1 cellular context compared by ENCODE assay signal in the genomic region with DNA sequence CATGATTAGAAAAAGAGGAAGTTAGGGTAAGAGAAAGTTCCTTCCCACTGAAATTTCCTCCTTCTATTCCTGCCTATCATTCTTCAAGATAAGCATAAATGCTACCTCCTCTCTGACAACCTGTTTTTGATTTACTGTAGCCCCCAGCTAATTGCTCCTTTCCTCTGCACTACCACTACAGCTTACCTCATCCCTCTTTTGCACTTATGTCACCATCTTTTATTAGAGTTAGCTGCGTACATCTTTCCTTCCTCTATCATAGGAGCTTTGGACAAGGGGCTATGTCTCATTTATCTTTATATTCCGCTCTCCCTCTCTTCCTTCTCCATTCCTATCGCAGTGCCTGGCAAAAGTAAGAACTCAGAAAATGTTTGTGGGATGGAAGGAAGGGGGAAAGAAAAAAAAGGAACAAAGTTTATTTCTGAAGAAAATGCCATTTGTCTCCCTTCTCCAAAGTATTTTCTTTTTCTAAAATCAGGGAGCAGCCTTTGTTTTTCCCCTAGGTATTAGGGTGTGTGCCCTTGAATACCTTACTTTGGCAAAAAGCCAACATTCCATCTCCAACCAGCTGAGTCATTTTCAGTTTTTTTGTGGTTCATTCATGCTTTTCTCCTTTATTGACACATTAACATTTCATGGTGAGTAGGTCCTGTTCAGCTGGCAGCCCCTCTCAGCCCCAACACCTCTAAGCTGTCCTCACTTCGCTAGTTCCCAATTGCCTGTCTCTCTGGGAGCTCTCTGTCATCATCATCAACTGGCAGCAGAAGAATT.
TF ChIP-seq lines count a peak whose summit lies in the region.

No MANE protein-coding gene starts in this region.

TF ChIP-seq in HEK293, 187 proteins besides CTCF, POLR2A, EP300 and RAD21 (continued from another document and continues in another):
- TF ChIP-seq, protein P1, sequence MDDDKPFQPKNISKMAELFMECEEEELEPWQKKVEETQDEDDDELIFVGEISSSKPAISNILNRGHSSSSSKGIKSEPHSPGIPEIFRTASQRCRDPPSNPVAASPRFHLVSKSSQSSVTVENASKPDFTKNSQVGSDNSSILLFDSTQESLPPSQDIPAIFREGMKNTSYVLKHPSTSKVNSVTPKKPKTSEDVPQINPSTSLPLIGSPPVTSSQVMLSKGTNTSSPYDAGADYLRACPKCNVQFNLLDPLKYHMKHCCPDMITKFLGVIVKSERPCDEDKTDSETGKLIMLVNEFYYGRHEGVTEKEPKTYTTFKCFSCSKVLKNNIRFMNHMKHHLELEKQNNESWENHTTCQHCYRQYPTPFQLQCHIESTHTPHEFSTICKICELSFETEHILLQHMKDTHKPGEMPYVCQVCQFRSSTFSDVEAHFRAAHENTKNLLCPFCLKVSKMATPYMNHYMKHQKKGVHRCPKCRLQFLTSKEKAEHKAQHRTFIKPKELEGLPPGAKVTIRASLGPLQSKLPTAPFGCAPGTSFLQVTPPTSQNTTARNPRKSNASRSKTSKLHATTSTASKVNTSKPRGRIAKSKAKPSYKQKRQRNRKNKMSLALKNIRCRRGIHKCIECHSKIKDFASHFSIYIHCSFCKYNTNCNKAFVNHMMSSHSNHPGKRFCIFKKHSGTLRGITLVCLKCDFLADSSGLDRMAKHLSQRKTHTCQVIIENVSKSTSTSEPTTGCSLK (tag by site-specific recombination; IDR thresholded peaks at IDR 0.05), result no peak
- no peak for TF ChIP-seq PBX3 (CRISPR knock-in tag; IDR thresholded peaks at IDR 0.05)
- TF ChIP-seq HOXA7 (CRISPR knock-in tag; IDR thresholded peaks at IDR 0.05; ENCODE audit: borderline replicate concordance), result no peak
- no peak for TF ChIP-seq ZNF624 (tag by site-specific recombination; IDR thresholded peaks at IDR 0.05)
- TF ChIP-seq, protein P2, sequence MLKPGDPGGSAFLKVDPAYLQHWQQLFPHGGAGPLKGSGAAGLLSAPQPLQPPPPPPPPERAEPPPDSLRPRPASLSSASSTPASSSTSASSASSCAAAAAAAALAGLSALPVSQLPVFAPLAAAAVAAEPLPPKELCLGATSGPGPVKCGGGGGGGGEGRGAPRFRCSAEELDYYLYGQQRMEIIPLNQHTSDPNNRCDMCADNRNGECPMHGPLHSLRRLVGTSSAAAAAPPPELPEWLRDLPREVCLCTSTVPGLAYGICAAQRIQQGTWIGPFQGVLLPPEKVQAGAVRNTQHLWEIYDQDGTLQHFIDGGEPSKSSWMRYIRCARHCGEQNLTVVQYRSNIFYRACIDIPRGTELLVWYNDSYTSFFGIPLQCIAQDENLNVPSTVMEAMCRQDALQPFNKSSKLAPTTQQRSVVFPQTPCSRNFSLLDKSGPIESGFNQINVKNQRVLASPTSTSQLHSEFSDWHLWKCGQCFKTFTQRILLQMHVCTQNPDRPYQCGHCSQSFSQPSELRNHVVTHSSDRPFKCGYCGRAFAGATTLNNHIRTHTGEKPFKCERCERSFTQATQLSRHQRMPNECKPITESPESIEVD (tag by site-specific recombination; IDR thresholded peaks at IDR 0.05), result peak; percentile 39; the same call in 1 of the 2 replicates
- peak; percentile 66 for TF ChIP-seq SP2 (tag by site-specific recombination; IDR thresholded peaks at IDR 0.05)
- no peak for TF ChIP-seq ZBTB20 (tag by site-specific recombination; IDR thresholded peaks at IDR 0.05)
- TF ChIP-seq TCF7L2 (IDR thresholded peaks at IDR 0.05; ENCODE audit: borderline replicate concordance, low read depth, low read length), result no peak
- TF ChIP-seq RBAK (tag by site-specific recombination; IDR thresholded peaks at IDR 0.05), result no peak
- no peak for TF ChIP-seq ZNF112 (tag by site-specific recombination; IDR thresholded peaks at IDR 0.05)
- peak; percentile 80 for TF ChIP-seq HIC1 (tag by site-specific recombination; IDR thresholded peaks at IDR 0.05)
- TF ChIP-seq ZNF335 (tag by site-specific recombination; conservative IDR thresholded peaks at IDR 0.05), result peak; percentile 47; the same call in 1 of the 2 replicates
- TF ChIP-seq, protein P3, sequence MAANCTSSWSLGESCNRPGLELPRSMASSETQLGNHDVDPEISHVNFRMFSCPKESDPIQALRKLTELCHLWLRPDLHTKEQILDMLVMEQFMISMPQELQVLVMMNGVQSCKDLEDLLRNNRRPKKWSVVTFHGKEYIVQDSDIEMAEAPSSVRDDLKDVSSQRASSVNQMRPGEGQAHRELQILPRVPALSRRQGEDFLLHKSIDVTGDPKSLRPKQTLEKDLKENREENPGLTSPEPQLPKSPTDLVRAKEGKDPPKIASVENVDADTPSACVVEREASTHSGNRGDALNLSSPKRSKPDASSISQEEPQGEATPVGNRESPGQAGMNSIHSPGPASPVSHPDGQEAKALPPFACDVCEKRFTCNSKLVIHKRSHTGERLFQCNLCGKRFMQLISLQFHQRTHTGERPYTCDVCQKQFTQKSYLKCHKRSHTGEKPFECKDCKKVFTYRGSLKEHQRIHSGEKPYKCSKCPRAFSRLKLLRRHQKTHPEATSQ (tag by site-specific recombination; IDR thresholded peaks at IDR 0.05), result no peak
- TF ChIP-seq ZNF302 (tag by site-specific recombination; IDR thresholded peaks at IDR 0.05; ENCODE audit: low read depth), result no peak
- TF ChIP-seq, protein P4, sequence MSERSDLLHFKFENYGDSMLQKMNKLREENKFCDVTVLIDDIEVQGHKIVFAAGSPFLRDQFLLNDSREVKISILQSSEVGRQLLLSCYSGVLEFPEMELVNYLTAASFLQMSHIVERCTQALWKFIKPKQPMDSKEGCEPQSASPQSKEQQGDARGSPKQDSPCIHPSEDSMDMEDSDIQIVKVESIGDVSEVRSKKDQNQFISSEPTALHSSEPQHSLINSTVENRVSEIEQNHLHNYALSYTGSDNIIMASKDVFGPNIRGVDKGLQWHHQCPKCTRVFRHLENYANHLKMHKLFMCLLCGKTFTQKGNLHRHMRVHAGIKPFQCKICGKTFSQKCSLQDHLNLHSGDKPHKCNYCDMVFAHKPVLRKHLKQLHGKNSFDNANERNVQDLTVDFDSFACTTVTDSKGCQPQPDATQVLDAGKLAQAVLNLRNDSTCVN (tag by site-specific recombination; optimal IDR thresholded peaks at IDR 0.05), result no peak
- TF ChIP-seq ZNF830 (tag by site-specific recombination; IDR thresholded peaks at IDR 0.05; ENCODE audit: low read depth), result no peak
- TF ChIP-seq ZNF488 (tag by site-specific recombination; IDR thresholded peaks at IDR 0.05), result no peak
- no peak for TF ChIP-seq KLF7 (tag by site-specific recombination; IDR thresholded peaks at IDR 0.05; ENCODE audit: borderline replicate concordance)
- peak; percentile 89 for TF ChIP-seq ZBTB48 (tag by site-specific recombination; IDR thresholded peaks at IDR 0.05)
- no peak for TF ChIP-seq ZNF670 (tag by site-specific recombination; IDR thresholded peaks at IDR 0.05; ENCODE audit: low read depth)
- peak; percentile 79 for TF ChIP-seq FEZF1 (tag by site-specific recombination; IDR thresholded peaks at IDR 0.05)
- TF ChIP-seq ZFP3 (tag by site-specific recombination; IDR thresholded peaks at IDR 0.05; ENCODE audit: low read depth), result no peak
- peak; percentile 44; the same call in 1 of the 2 replicates for TF ChIP-seq ZBTB17 (tag by site-specific recombination; IDR thresholded peaks at IDR 0.05)
- TF ChIP-seq REPIN1 (tag by site-specific recombination; IDR thresholded peaks at IDR 0.05; ENCODE audit: low read depth), result no peak
- TF ChIP-seq ZNF596 (tag by site-specific recombination; IDR thresholded peaks at IDR 0.05), result no peak
- TF ChIP-seq OSR2 (tag by site-specific recombination; IDR thresholded peaks at IDR 0.05), result peak; percentile 92
- TF ChIP-seq ZNF549 (tag by site-specific recombination; IDR thresholded peaks at IDR 0.05), result no peak
- peak; percentile 99 for TF ChIP-seq SP7 (tag by site-specific recombination; IDR thresholded peaks at IDR 0.05)
- TF ChIP-seq ZNF157 (tag by site-specific recombination; IDR thresholded peaks at IDR 0.05), result no peak
- TF ChIP-seq GLIS2 (tag by site-specific recombination; IDR thresholded peaks at IDR 0.05), result no peak
- TF ChIP-seq ZNF660 (tag by site-specific recombination; IDR thresholded peaks at IDR 0.05), result 0 out of 2 replicates have a peak, but pooled peaks have one; percentile 22
- peak; percentile 53; the same call in 1 of the 2 replicates for TF ChIP-seq IKZF3 (tag by site-specific recombination; IDR thresholded peaks at IDR 0.05)
- no peak for TF ChIP-seq ZNF214 (tag by site-specific recombination; IDR thresholded peaks at IDR 0.05; ENCODE audit: borderline replicate concordance)
- no peak for TF ChIP-seq ZNF704 (tag by site-specific recombination; IDR thresholded peaks at IDR 0.05)
- no peak for TF ChIP-seq ZBTB10 (tag by site-specific recombination; IDR thresholded peaks at IDR 0.05)
- TF ChIP-seq ZNF248 (tag by site-specific recombination; IDR thresholded peaks at IDR 0.05), result no peak
- peak; percentile 57; the same call in 1 of the 2 replicates for TF ChIP-seq ZNF692 (tag by site-specific recombination; IDR thresholded peaks at IDR 0.05)
- TF ChIP-seq, protein P5, sequence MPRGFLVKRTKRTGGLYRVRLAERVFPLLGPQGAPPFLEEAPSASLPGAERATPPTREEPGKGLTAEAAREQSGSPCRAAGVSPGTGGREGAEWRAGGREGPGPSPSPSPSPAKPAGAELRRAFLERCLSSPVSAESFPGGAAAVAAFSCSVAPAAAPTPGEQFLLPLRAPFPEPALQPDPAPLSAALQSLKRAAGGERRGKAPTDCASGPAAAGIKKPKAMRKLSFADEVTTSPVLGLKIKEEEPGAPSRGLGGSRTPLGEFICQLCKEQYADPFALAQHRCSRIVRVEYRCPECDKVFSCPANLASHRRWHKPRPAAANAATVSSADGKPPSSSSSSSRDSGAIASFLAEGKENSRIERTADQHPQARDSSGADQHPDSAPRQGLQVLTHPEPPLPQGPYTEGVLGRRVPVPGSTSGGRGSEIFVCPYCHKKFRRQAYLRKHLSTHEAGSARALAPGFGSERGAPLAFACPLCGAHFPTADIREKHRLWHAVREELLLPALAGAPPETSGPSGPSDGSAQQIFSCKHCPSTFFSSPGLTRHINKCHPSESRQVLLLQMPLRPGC (tag by site-specific recombination; IDR thresholded peaks at IDR 0.05), result peak; percentile 53; the same call in 1 of the 2 replicates
